Comparison of ENCODE assay signal across 8 cellular contexts in genomic region chr17:19111801-19112458, GRCh38. TPM values are rescaled to one million over a fixed set of nuclear protein-coding genes. Genes with fewer than 3 reads are reported as not detected.
A peak's percentile ranks its signal among the peaks of the same experiment; 100 is the strongest.
DNase-seq lines count a peak whose midpoint lies in the region; ATAC-seq and TF ChIP-seq lines count a peak whose summit lies in the region.
"Not testable (repeated sequence)": the region's sequence is repeated elsewhere in the genome, so short reads cannot be mapped to it uniquely, and the experiment has no call there.

No MANE protein-coding gene starts in this region.

- H3K27me3 ChIP-seq in AG04450 (ENCODE audit: control insufficient read depth, insufficient read depth, low read length); gastroesophageal sphincter; muscle layer of colon (ENCODE audit: control insufficient read depth in 1 of 2, insufficient read depth in 2 of 2, low read length in 2 of 2): not testable (repeated sequence)

- not testable (repeated sequence) for H3K9me3 Mint-ChIP-seq in T-helper 2 cell treated with Interferon-gamma antibody and Interleukin-4, amounts not matched to agents 5 μg/mL and 100 μg/mL, for 36 hours; activated naive CD8-positive, alpha-beta T cell treated with anti-CD3 and anti-CD28 coated beads, Interleukin-2, amount 10 ng/mL, durations not matched to agents 7 days and 5 days

- not testable (repeated sequence) for H3K4me1 ChIP-seq in gastroesophageal sphincter; muscle layer of colon (ENCODE audit: insufficient read depth, low read length)

- peak overlapping the region; percentile 57 for H3K27ac Mint-ChIP-seq in T-helper 2 cell treated with Interferon-gamma antibody and Interleukin-4, amounts not matched to agents 5 μg/mL and 100 μg/mL, for 36 hours
- peak overlapping the region; percentile 75 for H3K27ac Mint-ChIP-seq in activated naive CD8-positive, alpha-beta T cell treated with anti-CD3 and anti-CD28 coated beads, Interleukin-2, amount 10 ng/mL, durations not matched to agents 7 days and 5 days

- WGBS in gastroesophageal sphincter (ENCODE audit: low coverage in 1 of 2), 2 donors = no CpG with 5 or more reads among the region's 47 CpGs

- TF ChIP-seq CTCF in AG04450 (IDR thresholded peaks at IDR 0.05; ENCODE audit: low read depth, low read length); gastroesophageal sphincter (IDR thresholded peaks at IDR 0.05): not testable (repeated sequence)

- H3K4me3 Mint-ChIP-seq in T-helper 2 cell treated with Interferon-gamma antibody and Interleukin-4, amounts not matched to agents 5 μg/mL and 100 μg/mL, for 36 hours = peak overlapping the region; percentile 29
- H3K4me3 Mint-ChIP-seq in activated naive CD8-positive, alpha-beta T cell treated with anti-CD3 and anti-CD28 coated beads, Interleukin-2, amount 10 ng/mL, durations not matched to agents 7 days and 5 days = peak overlapping the region; percentile 49

- not testable (repeated sequence) for H3K27me3 Mint-ChIP-seq in T-helper 2 cell treated with Interferon-gamma antibody and Interleukin-4, amounts not matched to agents 5 μg/mL and 100 μg/mL, for 36 hours (ENCODE audit: low read depth); activated naive CD8-positive, alpha-beta T cell treated with anti-CD3 and anti-CD28 coated beads, Interleukin-2, amount 10 ng/mL, durations not matched to agents 7 days and 5 days

- DNase-seq in AG04450 (ENCODE audit: low read depth, low spot score) = peak; percentile 52
- DNase-seq in T-helper 2 cell treated with Interferon-gamma antibody and Interleukin-4, amounts not matched to agents 5 μg/mL and 100 μg/mL, for 36 hours (ENCODE audit: low spot score) = peak; percentile 72
- peak; percentile 77 for DNase-seq in activated naive CD8-positive, alpha-beta T cell treated with anti-CD3 and anti-CD28 coated beads, Interleukin-2, amount 10 ng/mL, durations not matched to agents 7 days and 5 days
- DNase-seq in stimulated activated CD4-positive, alpha-beta T cell treated with anti-CD3 and anti-CD28 coated beads, Interleukin-2, amount 100 ng/mL, for 24 hours = peak; percentile 74 to 82

- peak; percentile 98 to 99 for TF ChIP-seq POLR2A in gastroesophageal sphincter (IDR thresholded peaks at IDR 0.05)

- H3K9ac ChIP-seq in muscle layer of colon (ENCODE audit: low read length) = not testable (repeated sequence)

- not testable (repeated sequence) for H3K36me3 ChIP-seq in gastroesophageal sphincter; muscle layer of colon (ENCODE audit: insufficient read depth, low read length)

- not testable (repeated sequence) for H3K9me3 ChIP-seq in AG04450 (ENCODE audit: control insufficient read depth, insufficient read depth, low read length); gastroesophageal sphincter; muscle layer of colon (ENCODE audit: low read length)

- not testable (repeated sequence) for H3K4me3 ChIP-seq in AG04450 (ENCODE audit: low read depth, low read length); muscle layer of colon (ENCODE audit: low read depth in 1 of 2, low read length in 2 of 2)
- peak overlapping the region; percentile 57 to 70 for H3K4me3 ChIP-seq in gastroesophageal sphincter

- POLR2A ChIA-PET in AG04450 (lab: Yijun Ruan, JAX); activated naive CD8-positive, alpha-beta T cell treated with anti-CD3 and anti-CD28 coated beads, Interleukin-2, amount 10 ng/mL, durations not matched to agents 7 days and 5 days (lab: Charles Lee): not testable (repeated sequence)

- ATAC-seq in GM21515 (IDR thresholded peaks at IDR 0.05; ENCODE audit: unreplicated experiment) (peak; percentile 32), HG03571 (IDR thresholded peaks at IDR 0.05; ENCODE audit: unreplicated experiment) (peak; percentile 23), gastroesophageal sphincter (peak; percentile 50)
- ATAC-seq in activated naive CD8-positive, alpha-beta T cell treated with anti-CD3 and anti-CD28 coated beads, Interleukin-2, amount 10 ng/mL, durations not matched to agents 7 days and 5 days (ENCODE audit: low read depth) = peak; percentile 64

- not testable (repeated sequence) for H3K27ac ChIP-seq in AG04450 (ENCODE audit: low read depth, low read length)
- H3K27ac ChIP-seq in gastroesophageal sphincter (peak overlapping the region in 3 of 4 donors; percentile 64 to 84 (median 68)), muscle layer of colon (ENCODE audit: low read depth, low read length) (peak overlapping the region; percentile 34)

- H3K4me1 Mint-ChIP-seq in T-helper 2 cell treated with Interferon-gamma antibody and Interleukin-4, amounts not matched to agents 5 μg/mL and 100 μg/mL, for 36 hours (ENCODE audit: low read depth); activated naive CD8-positive, alpha-beta T cell treated with anti-CD3 and anti-CD28 coated beads, Interleukin-2, amount 10 ng/mL, durations not matched to agents 7 days and 5 days: not testable (repeated sequence)

- not testable (repeated sequence) for TF ChIP-seq EP300 in gastroesophageal sphincter (IDR thresholded peaks at IDR 0.05)

- not testable (repeated sequence) for H3K36me3 Mint-ChIP-seq in T-helper 2 cell treated with Interferon-gamma antibody and Interleukin-4, amounts not matched to agents 5 μg/mL and 100 μg/mL, for 36 hours (ENCODE audit: low read depth); activated naive CD8-positive, alpha-beta T cell treated with anti-CD3 and anti-CD28 coated beads, Interleukin-2, amount 10 ng/mL, durations not matched to agents 7 days and 5 days

- CTCF ChIA-PET in AG04450 (lab: Charles Lee) = not testable (repeated sequence)

RNA-seq across cellular contexts. Expression of gene GRAPL, which starts 15.5 kb away (rescaled TPM):
- polyA plus RNA-seq in AG04450 (2011; rRNA removed) = not detected in 2 replicates
- 0.51 TPM in 1 of 2 replicates, not detected in the other for polyA minus RNA-seq in AG04450 (2011; rRNA and poly(A)+ RNA removed)
- total RNA-seq in activated naive CD8-positive, alpha-beta T cell treated with anti-CD3 and anti-CD28 coated beads, Interleukin-2, amount 10 ng/mL, durations not matched to agents 7 days and 5 days = 10 to 100 TPM; 17.9 to 18.4 TPM
- total RNA-seq in gastroesophageal sphincter = 1 to 10 TPM in 2 of 4 donors, not detected in 2; 2.2 to 6.9 TPM
